In genomic region chr6:141667580-141668309, GRCh38 we compare ENCODE assay signal across 16 cellular contexts.
DNase-seq lines count a peak whose midpoint lies in the region; ATAC-seq and TF ChIP-seq lines count a peak whose summit lies in the region.
"Had no signal": no experiment of that assay in that cellular context is flagged by ENCODE, and none has a peak within 500 bp of the region (broad histone marks: within the 10 kb centered on the region; RNA-seq: fewer than 3 reads in every experiment).

No MANE protein-coding gene starts in this region.

- CTCF ChIA-PET in RWPE1 (lab: Yijun Ruan, JAX): no interaction called here
- CTCF ChIA-PET in CD4-positive, alpha-beta T cell (lab: Charles Lee): no interaction called here

- no peak overlapping the region for H3K23ac ChIP-seq in trophoblast cell (ENCODE audit: low read length)

- H3K27me3 Mint-ChIP-seq in CD4-positive, alpha-beta T cell: peaks cover 10% of the 10 kb centered on the region

- no peak overlapping the region for H3K27ac Mint-ChIP-seq in CD4-positive, alpha-beta T cell
- H3K27ac Mint-ChIP-seq: activated CD8-positive, alpha-beta T cell treated with anti-CD3 and anti-CD28 coated beads for 36 hours; activated T-helper 1 cell treated with anti-CD3 and anti-CD28 coated beads, Interleukin-12 subunit alpha, Interleukin-12 subunit beta, Interleukin-2, Interleukin-4 antibody, amounts not matched to agents 30 ng/mL and 10 ng/mL and 1 ng/mL, durations not matched to agents 14 hours and 24 hours and 36 hours; T-cell had no signal

- H3K27ac ChIP-seq in RWPE1 (peak overlapping the region; percentile 65), trophoblast cell (ENCODE audit: low read depth, low read length) (peak overlapping the region; percentile 73)
- H3K27ac ChIP-seq in CD4-positive, alpha-beta T cell (ENCODE audit: low read depth, low read length): no peak overlapping the region
- H3K27ac ChIP-seq in effector memory CD4-positive, alpha-beta T cell (ENCODE audit: insufficient read depth, low read length, poor library complexity, severe bottlenecking): no peak overlapping the region

- no CpG with 5 or more reads among the region's 3 CpGs for WGBS in trophoblast cell (ENCODE audit: extremely low coverage, insufficient coverage, insufficient read length)

- peak overlapping the region; percentile 24 for H3K14ac ChIP-seq in trophoblast cell (ENCODE audit: low read length)

- H3K4me3 ChIP-seq in fibroblast of pulmonary artery (replicated peaks; ENCODE audit: low read depth, low read length) (no peak overlapping the region), trophoblast cell (ENCODE audit: low read depth, low read length) (no peak overlapping the region)
- no peak overlapping the region for H3K4me3 ChIP-seq in effector memory CD4-positive, alpha-beta T cell (ENCODE audit: insufficient read depth, low read depth, low read length, poor library complexity, severe bottlenecking)
- H3K4me3 ChIP-seq: HAP-1 had no signal

- H3K79me2 ChIP-seq in trophoblast cell (ENCODE audit: control insufficient read depth, insufficient read depth, low read length, poor library complexity): peaks cover 2% of the 10 kb centered on the region

- no peak overlapping the region for H4K8ac ChIP-seq in trophoblast cell (ENCODE audit: low read depth, low read length)

- no peak overlapping the region for H3K4ac ChIP-seq in trophoblast cell (ENCODE audit: low read depth, low read length)

- H3K36me3 Mint-ChIP-seq in CD4-positive, alpha-beta T cell (ENCODE audit: low read depth): no peaks in the 10 kb centered on the region
- H3K36me3 Mint-ChIP-seq: T-cell had no signal

- H3K4me1 Mint-ChIP-seq in CD4-positive, alpha-beta T cell (ENCODE audit: low read depth): no peaks in the 10 kb centered on the region
- H3K4me1 Mint-ChIP-seq: T-cell had no signal

- H3K9me3 ChIP-seq in trophoblast cell (ENCODE audit: insufficient read depth, low read depth, low read length): no peaks in the 10 kb centered on the region
- no peaks in the 10 kb centered on the region for H3K9me3 ChIP-seq in CD4-positive, alpha-beta T cell (ENCODE audit: control insufficient read depth, low read length)
- no peaks in the 10 kb centered on the region for H3K9me3 ChIP-seq in effector memory CD4-positive, alpha-beta T cell (ENCODE audit: control insufficient read depth, low read length)
- H3K9me3 ChIP-seq: HAP-1 had no signal

- no peak overlapping the region for H2AFZ ChIP-seq in trophoblast cell (ENCODE audit: insufficient read depth, low read length, poor library complexity)

- no peaks in the 10 kb centered on the region for H3K36me3 ChIP-seq in trophoblast cell (ENCODE audit: control insufficient read depth in 1 of 2, insufficient read depth in 2 of 2, low read length in 2 of 2)
- no peaks in the 10 kb centered on the region for H3K36me3 ChIP-seq in effector memory CD4-positive, alpha-beta T cell (ENCODE audit: control insufficient read depth, insufficient read depth, low read length)
- H3K36me3 ChIP-seq: HAP-1 had no signal

- H2BK5ac ChIP-seq in trophoblast cell (ENCODE audit: low read depth, low read length, poor library complexity): peak overlapping the region; percentile 3

- H3K4me2 ChIP-seq in trophoblast cell (ENCODE audit: low read length): no peak overlapping the region

- peak overlapping the region; percentile 38 for H4K91ac ChIP-seq in trophoblast cell (ENCODE audit: low read depth, low read length)

- H3K79me1 ChIP-seq in trophoblast cell (ENCODE audit: low read length): peaks cover 11% of the 10 kb centered on the region

- H2AK5ac ChIP-seq in trophoblast cell (ENCODE audit: low read length): no peak overlapping the region

- ATAC-seq in GM18858 (IDR thresholded peaks at IDR 0.05; ENCODE audit: unreplicated experiment): no peak
- no peak for ATAC-seq in CD4-positive, alpha-beta T cell (ENCODE audit: poor library complexity)
- ATAC-seq: activated CD8-positive, alpha-beta T cell treated with anti-CD3 and anti-CD28 coated beads for 36 hours; T-cell had no signal

- H3K4me1 ChIP-seq in trophoblast cell (ENCODE audit: control insufficient read depth in 1 of 2, insufficient read depth in 2 of 2, low read length in 2 of 2): peaks cover 10 to 11% of the 10 kb centered on the region in 2 experiments
- H3K4me1 ChIP-seq in effector memory CD4-positive, alpha-beta T cell (ENCODE audit: control insufficient read depth, insufficient read depth, low read length, poor library complexity, severe bottlenecking): no peaks in the 10 kb centered on the region
- H3K4me1 ChIP-seq: HAP-1 had no signal

- H3K9me3 Mint-ChIP-seq in CD4-positive, alpha-beta T cell: no peaks in the 10 kb centered on the region
- H3K9me3 Mint-ChIP-seq: activated CD8-positive, alpha-beta T cell treated with anti-CD3 and anti-CD28 coated beads for 36 hours; activated T-helper 1 cell treated with anti-CD3 and anti-CD28 coated beads, Interleukin-12 subunit alpha, Interleukin-12 subunit beta, Interleukin-2, Interleukin-4 antibody, amounts not matched to agents 30 ng/mL and 10 ng/mL and 1 ng/mL, durations not matched to agents 14 hours and 24 hours and 36 hours; T-cell had no signal

- intact Hi-C loops in CD4-positive, alpha-beta T cell (cut with DNase I, micrococcal nuclease): no loop called here

- POLR2A ChIA-PET in RWPE1 (lab: Yijun Ruan, JAX; ENCODE audit: low non-redundant PET): no interaction called here
- POLR2A ChIA-PET in CD4-positive, alpha-beta T cell (lab: Charles Lee): no interaction called here

- H2BK12ac ChIP-seq in trophoblast cell (ENCODE audit: low read length): peak overlapping the region; percentile 42

- H3K4me3 Mint-ChIP-seq in CD4-positive, alpha-beta T cell: no peak overlapping the region
- H3K4me3 Mint-ChIP-seq: activated CD8-positive, alpha-beta T cell treated with anti-CD3 and anti-CD28 coated beads for 36 hours; activated T-helper 1 cell treated with anti-CD3 and anti-CD28 coated beads, Interleukin-12 subunit alpha, Interleukin-12 subunit beta, Interleukin-2, Interleukin-4 antibody, amounts not matched to agents 30 ng/mL and 10 ng/mL and 1 ng/mL, durations not matched to agents 14 hours and 24 hours and 36 hours; T-cell had no signal

- no peak overlapping the region for H3K9ac ChIP-seq in trophoblast cell (ENCODE audit: low read length)

- H2BK120ac ChIP-seq in trophoblast cell (ENCODE audit: insufficient read depth, low read length, poor library complexity): no peak overlapping the region

- no peaks in the 10 kb centered on the region for H3K27me3 ChIP-seq in trophoblast cell (ENCODE audit: insufficient read depth, low read length)
- no peaks in the 10 kb centered on the region for H3K27me3 ChIP-seq in CD4-positive, alpha-beta T cell (ENCODE audit: control insufficient read depth, insufficient read depth, low read length)
- H3K27me3 ChIP-seq in effector memory CD4-positive, alpha-beta T cell (replicated peaks; ENCODE audit: control insufficient read depth, insufficient read depth, low read length, poor library complexity, severe bottlenecking): no peaks in the 10 kb centered on the region

- no peak overlapping the region for H4K12ac ChIP-seq in trophoblast cell (ENCODE audit: low read depth, low read length)

- no peak for TF ChIP-seq CTCF in RWPE1 (conservative IDR thresholded peaks at IDR 0.05; ENCODE audit: low read depth)
- TF ChIP-seq CTCF in fibroblast of pulmonary artery (IDR thresholded peaks at IDR 0.05; ENCODE audit: low read length, missing control alignments): no peak
- no peak for TF ChIP-seq CTCF in CD4-positive, alpha-beta T cell (IDR thresholded peaks at IDR 0.05)

- no peak overlapping the region for H3K18ac ChIP-seq in trophoblast cell (ENCODE audit: low read length)

- DNase-seq in EL (peak; percentile 15), RWPE1 (ENCODE audit: low spot score) (peak; percentile 30), fibroblast of pulmonary artery (ENCODE audit: low read depth) (peak; percentile 22), trophoblast cell (no peak), ecto neural progenitor cell (ENCODE audit: low spot score) (no peak)
- no peak for DNase-seq in CD4-positive, alpha-beta T cell
- no peak for DNase-seq in effector memory CD4-positive, alpha-beta T cell
- DNase-seq: activated CD8-positive, alpha-beta T cell treated with anti-CD3 and anti-CD28 coated beads for 36 hours; DMS79 treated with DMSO at 0.1 percent for 48 hours; head of caudate nucleus; NCI-H2081 treated with DMSO at 0.1 percent for 48 hours; NCI-H748 treated with DMSO at 0.1 percent for 48 hours; T-cell had no signal

Comparison
In these comparisons a context has a peak if more than half of its experiments do, and no peak if none do; other contexts are left out.
1. DNase-seq: peak in EL (single experiment), RWPE1 (single experiment) and fibroblast of pulmonary artery (single experiment); none in trophoblast cell (0 of 2), CD4-positive, alpha-beta T cell (0 of 10), effector memory CD4-positive, alpha-beta T cell (0 of 3) and ecto neural progenitor cell (single experiment).
2. H3K27ac ChIP-seq: peak in RWPE1 (single experiment) and trophoblast cell (single experiment); none in CD4-positive, alpha-beta T cell (single experiment) and effector memory CD4-positive, alpha-beta T cell (single experiment).